In the genomic region with DNA sequence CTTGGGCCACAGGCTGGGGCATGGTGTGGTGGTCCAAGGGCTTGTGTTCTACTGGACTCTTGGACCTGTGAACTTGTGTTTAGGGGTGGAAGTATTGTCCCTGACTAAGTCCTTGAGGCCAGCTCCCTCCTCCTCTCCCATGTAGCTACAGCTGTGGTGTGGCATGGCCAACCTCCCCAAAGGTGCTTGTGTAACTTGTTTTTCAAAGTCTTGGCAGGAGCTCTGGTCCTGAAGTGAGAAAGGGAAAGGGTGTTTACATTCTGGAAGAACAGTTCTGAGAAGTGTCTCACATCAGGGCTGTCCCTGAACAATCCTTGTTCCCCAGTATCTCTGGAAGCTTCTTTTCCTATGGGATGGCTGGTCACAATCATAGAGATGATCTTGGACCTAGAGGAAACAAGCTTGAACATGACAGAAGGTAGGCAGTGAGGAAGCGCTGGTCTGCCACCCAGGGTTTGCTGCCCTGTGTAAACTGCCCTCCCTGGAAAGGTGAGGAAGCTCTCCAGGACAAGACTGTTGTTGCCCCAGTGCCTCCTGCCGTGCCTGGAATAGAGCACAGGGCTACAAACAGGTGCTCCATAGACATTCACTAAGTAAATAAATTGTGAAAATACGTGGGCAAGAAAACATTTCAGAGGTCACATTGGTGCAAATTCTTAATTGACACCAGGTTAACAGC, we compare ENCODE assay signal across 13 cellular contexts.
DNase-seq lines count a peak whose midpoint lies in the region; ATAC-seq and TF ChIP-seq lines count a peak whose summit lies in the region.
"Had no signal": no experiment of that assay in that cellular context is flagged by ENCODE, and none has a peak within 500 bp of the region (broad histone marks: within the 10 kb centered on the region; RNA-seq: fewer than 3 reads in every experiment).

No MANE protein-coding gene starts in this region.

- dilution Hi-C loops in mammary epithelial cell (cut with HindIII; ENCODE audit: low sequenced_read_pairs) = loop anchor here (5.0 kb wide), 2 partner anchors 57 to 73 kb away; no protein-coding TSS in a partner anchor

- no peak for TF ChIP-seq CTCF in MCF 10A (IDR thresholded peaks at IDR 0.05; ENCODE audit: unreplicated experiment)
- TF ChIP-seq CTCF in mammary epithelial cell (conservative IDR thresholded peaks at IDR 0.05 in 1 of 2, IDR thresholded peaks at IDR 0.05 in 1 of 2; ENCODE audit: extremely low read depth in 1 of 2, insufficient read depth in 1 of 2, low read depth in 1 of 2, low read length in 2 of 2) = no peak
- no peak for TF ChIP-seq CTCF in fibroblast of villous mesenchyme (IDR thresholded peaks at IDR 0.05; ENCODE audit: insufficient read depth, low read depth, low read length)
- no peak for TF ChIP-seq CTCF in osteocyte (IDR thresholded peaks at IDR 0.05)

- intact Hi-C loops in MCF 10A (cut with micrococcal nuclease) = no loop called here
- intact Hi-C loops in mammary epithelial cell (cut with micrococcal nuclease) = no loop called here
- intact Hi-C loops in aorta (cut with DNase I) = loop anchor here (2.0 to 5.0 kb wide), 2 partner anchors 42 to 58 kb away; no protein-coding TSS in a partner anchor
- intact Hi-C loops in naive thymus-derived CD4-positive, alpha-beta T cell (cut with micrococcal nuclease) = no loop called here

- ATAC-seq in aorta (ENCODE audit: low FRiP score) (no peak), GM19328 (IDR thresholded peaks at IDR 0.05; ENCODE audit: unreplicated experiment) (no peak)
- no peak for ATAC-seq in naive thymus-derived CD4-positive, alpha-beta T cell
- ATAC-seq: activated naive CD8-positive, alpha-beta T cell treated with anti-CD3 and anti-CD28 coated beads, Interleukin-2, amount 50 U/mL, for 24 hours had no signal

- H3K4me1 Mint-ChIP-seq in MCF 10A (ENCODE audit: insufficient read depth, unreplicated experiment) (peaks cover 51% of the 10 kb centered on the region), osteocyte (ENCODE audit: unreplicated experiment) (peaks cover 76% of the 10 kb centered on the region)
- H3K4me1 Mint-ChIP-seq in naive thymus-derived CD4-positive, alpha-beta T cell = peaks cover 0 to 20% (median 5%) of the 10 kb centered on the region in 7 donors

- H3K36me3 Mint-ChIP-seq in MCF 10A (ENCODE audit: insufficient read depth, unreplicated experiment) = no peaks in the 10 kb centered on the region
- H3K36me3 Mint-ChIP-seq in osteocyte (ENCODE audit: unreplicated experiment) = no peaks in the 10 kb centered on the region
- peaks cover 0 to 1% (median 0%) of the 10 kb centered on the region in 5 donors for H3K36me3 Mint-ChIP-seq in naive thymus-derived CD4-positive, alpha-beta T cell
- H3K36me3 Mint-ChIP-seq: activated CD4-positive, alpha-beta memory T cell treated with anti-CD3 and anti-CD28 coated beads for 36 hours had no signal

- CTCF ChIA-PET in MCF 10A (lab: Yijun Ruan, JAX) = interaction anchor here (0.7 to 3.5 kb wide), 8 partner anchors 8 to 123 kb away, joined by 3 to 27 read pairs (median 7); a partner anchor contains a TSS
- CTCF ChIA-PET in mammary epithelial cell (lab: Charles Lee; ENCODE audit: low non-redundant PET) = no interaction called here
- CTCF ChIA-PET in naive thymus-derived CD4-positive, alpha-beta T cell (lab: Charles Lee) = interaction anchor here (0.6 kb wide), 4 partner anchors 77 to 1583 kb away, joined by 3 to 4 read pairs (median 3); no protein-coding TSS in a partner anchor

- H3K4me1 ChIP-seq in mammary epithelial cell (ENCODE audit: insufficient read depth, low read length) (peaks cover 33% of the 10 kb centered on the region), aorta (ENCODE audit: control insufficient read depth in 1 of 2, insufficient read depth in 2 of 2, low read length in 2 of 2) (peaks cover 8 to 16% of the 10 kb centered on the region in 2 donors)
- no peaks in the 10 kb centered on the region for H3K4me1 ChIP-seq in naive thymus-derived CD4-positive, alpha-beta T cell (ENCODE audit: control insufficient read depth in 2 of 2, insufficient read depth in 2 of 2, low read length in 2 of 2)

- peak overlapping the region; percentile 46 for H3K4me3 Mint-ChIP-seq in MCF 10A (ENCODE audit: unreplicated experiment)
- no peak overlapping the region for H3K4me3 Mint-ChIP-seq in osteocyte (ENCODE audit: unreplicated experiment)
- no peak overlapping the region for H3K4me3 Mint-ChIP-seq in naive thymus-derived CD4-positive, alpha-beta T cell
- H3K4me3 Mint-ChIP-seq: activated CD4-positive, alpha-beta memory T cell treated with anti-CD3 and anti-CD28 coated beads for 36 hours; activated naive CD8-positive, alpha-beta T cell treated with anti-CD3 and anti-CD28 coated beads, Interleukin-2, amount 50 U/mL, for 24 hours had no signal

- H3K9ac ChIP-seq in mammary epithelial cell (ENCODE audit: insufficient read depth, low read length) = no peak overlapping the region

- H3K27me3 ChIP-seq in mammary epithelial cell (ENCODE audit: insufficient read depth, low read length) = no peaks in the 10 kb centered on the region
- no peaks in the 10 kb centered on the region for H3K27me3 ChIP-seq in aorta (ENCODE audit: control insufficient read depth in 1 of 2, insufficient read depth in 2 of 2, low read length in 1 of 2)
- H3K27me3 ChIP-seq in naive thymus-derived CD4-positive, alpha-beta T cell (ENCODE audit: control insufficient read depth in 2 of 2, insufficient read depth in 2 of 2, low read length in 2 of 2) = no peaks in the 10 kb centered on the region
- H3K27me3 ChIP-seq: neutrophil had no signal

- H3K79me2 ChIP-seq in mammary epithelial cell (ENCODE audit: insufficient read depth, low read length) = no peaks in the 10 kb centered on the region

- H3K9me3 Mint-ChIP-seq in MCF 10A (ENCODE audit: unreplicated experiment) (no peaks in the 10 kb centered on the region), osteocyte (ENCODE audit: unreplicated experiment) (peaks cover 4% of the 10 kb centered on the region)
- H3K9me3 Mint-ChIP-seq in naive thymus-derived CD4-positive, alpha-beta T cell = peaks cover 0 to 2% (median 0%) of the 10 kb centered on the region in 11 donors
- H3K9me3 Mint-ChIP-seq: activated CD4-positive, alpha-beta memory T cell treated with anti-CD3 and anti-CD28 coated beads for 36 hours; activated naive CD8-positive, alpha-beta T cell treated with anti-CD3 and anti-CD28 coated beads, Interleukin-2, amount 50 U/mL, for 24 hours had no signal

- H3K27ac ChIP-seq in mammary epithelial cell (ENCODE audit: insufficient read depth, low read depth, low read length) (no peak overlapping the region), aorta (ENCODE audit: low read depth in 1 of 2, low read length in 2 of 2) (peak overlapping the region; percentile 99 to 100)
- H3K27ac ChIP-seq in naive thymus-derived CD4-positive, alpha-beta T cell (ENCODE audit: low read depth, low read length) = no peak overlapping the region
- H3K27ac ChIP-seq: HL-60, neutrophil had no signal

- H2AFZ ChIP-seq in mammary epithelial cell (ENCODE audit: low read depth, low read length) = no peak overlapping the region

- 79% methylated on average over 3 of the region's 3 CpGs for WGBS in mammary epithelial cell (ENCODE audit: low coverage, missing lambda C conversion rate)
- WGBS in aorta, 2 donors = 64 to 68% methylated on average over 3 of the region's 3 CpGs

- no peaks in the 10 kb centered on the region for H3K27me3 Mint-ChIP-seq in MCF 10A (ENCODE audit: insufficient read depth, unreplicated experiment)
- H3K27me3 Mint-ChIP-seq in osteocyte (ENCODE audit: unreplicated experiment) = no peaks in the 10 kb centered on the region
- peaks cover 0 to 10% (median 0%) of the 10 kb centered on the region in 5 donors for H3K27me3 Mint-ChIP-seq in naive thymus-derived CD4-positive, alpha-beta T cell
- H3K27me3 Mint-ChIP-seq: activated CD4-positive, alpha-beta memory T cell treated with anti-CD3 and anti-CD28 coated beads for 36 hours; activated naive CD8-positive, alpha-beta T cell treated with anti-CD3 and anti-CD28 coated beads, Interleukin-2, amount 50 U/mL, for 24 hours had no signal

- no peak overlapping the region for H3K4me2 ChIP-seq in mammary epithelial cell (ENCODE audit: insufficient read depth, low read depth, low read length)

- peak overlapping the region; percentile 99 for H3K27ac Mint-ChIP-seq in MCF 10A (ENCODE audit: low read depth, unreplicated experiment)
- H3K27ac Mint-ChIP-seq in osteocyte (ENCODE audit: unreplicated experiment) = peak overlapping the region; percentile 98
- peak overlapping the region in 1 of 9 donors; percentile 28 for H3K27ac Mint-ChIP-seq in naive thymus-derived CD4-positive, alpha-beta T cell
- H3K27ac Mint-ChIP-seq: activated CD4-positive, alpha-beta memory T cell treated with anti-CD3 and anti-CD28 coated beads for 36 hours; activated naive CD8-positive, alpha-beta T cell treated with anti-CD3 and anti-CD28 coated beads, Interleukin-2, amount 50 U/mL, for 24 hours had no signal

- DNase-seq in MCF 10A (ENCODE audit: unreplicated experiment) (peak; percentile 73), mammary epithelial cell (no peak), fibroblast of villous mesenchyme (ENCODE audit: low read depth) (peak; percentile 92), osteocyte (ENCODE audit: extremely low spot score, unreplicated experiment) (no peak), aorta (no peak), AML-193 (lab: John Stamatoyannopoulos, UW) (no peak)
- no peak for DNase-seq in naive thymus-derived CD4-positive, alpha-beta T cell
- DNase-seq: activated CD4-positive, alpha-beta memory T cell treated with anti-CD3 and anti-CD28 coated beads for 36 hours; activated naive CD8-positive, alpha-beta T cell treated with anti-CD3 and anti-CD28 coated beads, Interleukin-2, amount 50 U/mL, for 24 hours; NCI-H187 treated with DMSO at 0.1 percent for 48 hours had no signal

- in situ Hi-C loops in mammary epithelial cell (cut with MboI; ENCODE audit: low sequenced_read_pairs in 2 of 2) = loop anchor here in 1 of 2 donors (25.0 kb wide), 1 partner anchor 117 kb away; no protein-coding TSS in a partner anchor

- H3K9me3 ChIP-seq in mammary epithelial cell (replicated peaks; ENCODE audit: insufficient read depth, low read length) (no peaks in the 10 kb centered on the region), aorta (ENCODE audit: control insufficient read depth, low read length) (no peaks in the 10 kb centered on the region)
- no peaks in the 10 kb centered on the region for H3K9me3 ChIP-seq in naive thymus-derived CD4-positive, alpha-beta T cell (ENCODE audit: control insufficient read depth in 2 of 3, low read length in 3 of 3)
- H3K9me3 ChIP-seq: neutrophil had no signal

- POLR2A ChIA-PET in MCF 10A (lab: Yijun Ruan, JAX) = interaction anchor here (0.8 to 5.7 kb wide), 14 partner anchors 9 to 1432 kb away, joined by 3 to 213 read pairs (median 4); a partner anchor contains a TSS
- POLR2A ChIA-PET in naive thymus-derived CD4-positive, alpha-beta T cell (lab: Charles Lee) = interaction anchor here (1.2 kb wide), 1 partner anchor 60 kb away, joined by 7 read pairs; no protein-coding TSS in a partner anchor

- no peaks in the 10 kb centered on the region for H3K36me3 ChIP-seq in mammary epithelial cell (ENCODE audit: insufficient read depth, low read length)
- no peaks in the 10 kb centered on the region for H3K36me3 ChIP-seq in aorta (ENCODE audit: control insufficient read depth in 1 of 2, insufficient read depth in 2 of 2, low read length in 1 of 2)
- H3K36me3 ChIP-seq in naive thymus-derived CD4-positive, alpha-beta T cell (ENCODE audit: control insufficient read depth in 2 of 3, insufficient read depth in 3 of 3, low read length in 3 of 3) = no peaks in the 10 kb centered on the region
- H3K36me3 ChIP-seq: neutrophil had no signal

- BruUV-seq in MCF 10A (replicated peaks; lab: Mats Ljungman, UMichigan) (TSS peak; percentile 83), mammary epithelial cell (replicated peaks; lab: Mats Ljungman, UMichigan) (no TSS peak)

- no peaks in the 10 kb centered on the region for H4K20me1 ChIP-seq in mammary epithelial cell (ENCODE audit: insufficient read depth, low read length)

- H3K4me3 ChIP-seq in mammary epithelial cell (replicated peaks in 1 of 3; ENCODE audit: insufficient read depth in 1 of 3, low read depth in 2 of 3, low read length in 3 of 3) = no peak overlapping the region
- no peak overlapping the region for H3K4me3 ChIP-seq in fibroblast of villous mesenchyme (ENCODE audit: low read depth, low read length)
- H3K4me3 ChIP-seq in aorta (ENCODE audit: low read length in 2 of 2) = no peak overlapping the region
- no peak overlapping the region for H3K4me3 ChIP-seq in naive thymus-derived CD4-positive, alpha-beta T cell (ENCODE audit: low read length)

Comparison
In these comparisons a context has a peak if more than half of its experiments do, and no peak if none do; other contexts are left out.
1. DNase-seq: peak in MCF 10A (single experiment) and fibroblast of villous mesenchyme (single experiment); none in mammary epithelial cell (single experiment), osteocyte (single experiment), aorta (0 of 2), AML-193 (0 of 2) and naive thymus-derived CD4-positive, alpha-beta T cell (0 of 9).
2. H3K27ac ChIP-seq: peak in aorta (2 of 2); none in mammary epithelial cell (single experiment) and naive thymus-derived CD4-positive, alpha-beta T cell (single experiment).
3. intact Hi-C loops: an anchor here in aorta (2.0 to 5.0 kb wide); none called in MCF 10A, mammary epithelial cell and naive thymus-derived CD4-positive, alpha-beta T cell.